8 cellular contexts compared by ENCODE assay signal in the genomic region with DNA sequence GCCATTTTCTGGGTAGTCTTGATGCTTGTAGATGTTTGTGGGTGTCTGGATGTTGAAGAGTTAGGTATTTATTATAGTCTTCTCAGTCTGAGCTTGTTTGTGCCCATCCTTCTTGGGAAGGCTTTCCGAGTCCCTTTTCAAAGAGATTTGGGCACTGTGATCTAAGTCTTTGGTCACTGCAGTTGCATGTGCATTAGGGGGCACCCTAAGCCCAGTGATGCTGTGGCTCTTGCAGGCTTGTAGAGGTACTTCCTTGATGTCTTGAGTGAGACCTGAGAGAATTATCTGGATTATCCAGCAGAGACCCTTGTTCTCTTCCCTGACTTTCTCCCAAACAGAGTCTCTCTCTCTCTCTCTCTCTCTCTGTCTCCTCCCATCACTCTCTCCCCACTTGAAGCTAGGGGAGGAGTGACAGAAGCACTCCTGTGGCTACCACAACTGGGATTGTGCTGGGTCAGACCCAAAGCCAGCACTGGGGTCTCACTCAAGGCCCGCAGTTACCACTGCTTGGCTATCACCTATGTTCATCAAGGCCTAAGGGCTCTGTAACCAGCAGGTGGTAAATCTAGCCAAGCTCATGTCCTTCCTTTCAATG.
A peak's percentile ranks its signal among the peaks of the same experiment; 100 is the strongest.
DNase-seq lines count a peak whose midpoint lies in the region; ATAC-seq and TF ChIP-seq lines count a peak whose summit lies in the region.

No MANE protein-coding gene starts in this region.

- H3K9me3 Mint-ChIP-seq in progenitor cell of endocrine pancreas (ENCODE audit: low read depth) = peaks cover 15% of the 10 kb centered on the region
- H3K9me3 Mint-ChIP-seq in naive thymus-derived CD8-positive, alpha-beta T cell = peaks cover 8 to 42% (median 14%) of the 10 kb centered on the region in 9 donors

- H3K4me3 Mint-ChIP-seq in progenitor cell of endocrine pancreas (ENCODE audit: low read depth) = no peak overlapping the region
- H3K4me3 Mint-ChIP-seq in naive thymus-derived CD8-positive, alpha-beta T cell = no peak overlapping the region

- ATAC-seq in naive thymus-derived CD8-positive, alpha-beta T cell = no peak

- peaks cover 6% of the 10 kb centered on the region for H3K36me3 Mint-ChIP-seq in progenitor cell of endocrine pancreas (ENCODE audit: insufficient read depth)
- H3K36me3 Mint-ChIP-seq in naive thymus-derived CD8-positive, alpha-beta T cell = peaks cover 0 to 20% (median 6%) of the 10 kb centered on the region in 3 donors

- no peak overlapping the region for H3K27ac Mint-ChIP-seq in progenitor cell of endocrine pancreas
- peak overlapping the region in 1 of 10 donors; percentile 48 for H3K27ac Mint-ChIP-seq in naive thymus-derived CD8-positive, alpha-beta T cell

- TF ChIP-seq CTCF in GM12872 (IDR thresholded peaks at IDR 0.05; ENCODE audit: insufficient read depth, low read depth, low read length) (peak; percentile 79), WI38 (IDR thresholded peaks at IDR 0.05; ENCODE audit: low read depth, low read length) (peak; percentile 72), progenitor cell of endocrine pancreas (IDR thresholded peaks at IDR 0.05; ENCODE audit: unreplicated experiment) (peak; percentile 75)

- peak; percentile 53 for DNase-seq in A172 (ENCODE audit: low spot score)
- peak; percentile 68 for DNase-seq in HT1080 (ENCODE audit: low read depth)
- DNase-seq in glomerular endothelial cell (ENCODE audit: extremely low read depth, low read depth, low spot score) = peak; percentile 65
- no peak for DNase-seq in progenitor cell of endocrine pancreas (ENCODE audit: low spot score, unreplicated experiment)
- DNase-seq in NCI-H1048 (lab: John Stamatoyannopoulos, UW) = no peak
- DNase-seq in naive thymus-derived CD8-positive, alpha-beta T cell = no peak

- H3K4me1 Mint-ChIP-seq in progenitor cell of endocrine pancreas (ENCODE audit: low read depth) = peaks cover 12% of the 10 kb centered on the region
- no peaks in the 10 kb centered on the region for H3K4me1 Mint-ChIP-seq in naive thymus-derived CD8-positive, alpha-beta T cell

- H3K27me3 Mint-ChIP-seq in progenitor cell of endocrine pancreas = peaks cover 8% of the 10 kb centered on the region
- peaks cover 7 to 22% (median 10%) of the 10 kb centered on the region in 5 donors for H3K27me3 Mint-ChIP-seq in naive thymus-derived CD8-positive, alpha-beta T cell

- no peak overlapping the region for H3K4me3 ChIP-seq in WI38 (ENCODE audit: low read depth, low read length)

- POLR2A ChIA-PET in naive thymus-derived CD8-positive, alpha-beta T cell (lab: Charles Lee) = no interaction called here

Comparison
In these comparisons a context has a peak if more than half of its experiments do, and no peak if none do; other contexts are left out.
1. DNase-seq: peak in A172 (single experiment), HT1080 (single experiment) and glomerular endothelial cell (single experiment); none in progenitor cell of endocrine pancreas (single experiment), NCI-H1048 (single experiment) and naive thymus-derived CD8-positive, alpha-beta T cell (0 of 10).
2. Peak in every context shown above with its lines, with median percentiles within 50 percentile points of each other: CTCF ChIP-seq.